In genomic region chr3:112555535-112556170, GRCh38 we compare ENCODE assay signal across 1 cellular context.
TF ChIP-seq lines count a peak whose summit lies in the region.

No MANE protein-coding gene starts in this region.

TF ChIP-seq in GM12878, 131 proteins besides CTCF, POLR2A, EP300 and RAD21 (continued from another document):
- no peak for TF ChIP-seq CUX1 (IDR thresholded peaks at IDR 0.05; ENCODE audit: insufficient replicate concordance, low read depth, low read length)
- no peak for TF ChIP-seq PAX5 (IDR thresholded peaks at IDR 0.05; ENCODE audit: borderline replicate concordance, low read depth, low read length)
- TF ChIP-seq RB1 (IDR thresholded peaks at IDR 0.05; ENCODE audit: borderline replicate concordance) = no peak
- TF ChIP-seq REST (IDR thresholded peaks at IDR 0.05; ENCODE audit: low read depth, low read length) = no peak
- TF ChIP-seq SIN3A (IDR thresholded peaks at IDR 0.05; ENCODE audit: low read depth, low read length) = no peak
- no peak for TF ChIP-seq KDM1A (IDR thresholded peaks at IDR 0.05; ENCODE audit: borderline replicate concordance)
- no peak for TF ChIP-seq NFIC (IDR thresholded peaks at IDR 0.05; ENCODE audit: low read depth, low read length)
- no peak for TF ChIP-seq ESRRA (IDR thresholded peaks at IDR 0.05; ENCODE audit: low read length)
- TF ChIP-seq ZBTB4 (CRISPR knock-in tag; IDR thresholded peaks at IDR 0.05) = no peak
- TF ChIP-seq PRDM15 (CRISPR knock-in tag; IDR thresholded peaks at IDR 0.05) = no peak
- TF ChIP-seq MYC (IDR thresholded peaks at IDR 0.05; ENCODE audit: insufficient read depth, insufficient read length, insufficient replicate concordance, low read length, severe bottlenecking) = no peak
